9 cellular contexts compared by ENCODE assay signal in genomic region chr1:113947388-113948107, GRCh38. TPM values are rescaled to one million over a fixed set of nuclear protein-coding genes. Genes with fewer than 3 reads are reported as not detected.
DNase-seq lines count a peak whose midpoint lies in the region; ATAC-seq, FAIRE-seq and TF ChIP-seq lines count a peak whose summit lies in the region.
"Had no signal": no experiment of that assay in that cellular context is flagged by ENCODE, and none has a peak within 500 bp of the region (broad histone marks: within the 10 kb centered on the region; RNA-seq: fewer than 3 reads in every experiment).

No MANE protein-coding gene starts in this region.

- H3K4me3 ChIP-seq in astrocyte (ENCODE audit: insufficient read depth, low read depth, low read length): no peak overlapping the region

- no peaks in the 10 kb centered on the region for H3K9me3 ChIP-seq in astrocyte (ENCODE audit: insufficient read depth, low read depth, low read length)
- no peaks in the 10 kb centered on the region for H3K9me3 ChIP-seq in H9 (ENCODE audit: control insufficient read depth, low read depth, low read length)

- H2AK5ac ChIP-seq in H9 (ENCODE audit: insufficient read length, low read length): no peak overlapping the region

- H3K4me1 Mint-ChIP-seq in activated naive CD4-positive, alpha-beta T cell treated with anti-CD3 and anti-CD28 coated beads, Interleukin-2, amount 10 ng/mL, durations not matched to agents 7 days and 5 days: peaks cover 58% of the 10 kb centered on the region
- peaks cover 11% of the 10 kb centered on the region for H3K4me1 Mint-ChIP-seq in astrocyte (ENCODE audit: low read depth, unreplicated experiment)
- peaks cover 26% of the 10 kb centered on the region for H3K4me1 Mint-ChIP-seq in mesothelial cell of epicardium
- peaks cover 27% of the 10 kb centered on the region for H3K4me1 Mint-ChIP-seq in type B pancreatic cell (ENCODE audit: unreplicated experiment)
- peaks cover 23 to 26% of the 10 kb centered on the region in 2 experiments for H3K4me1 Mint-ChIP-seq in H9

- H4K5ac ChIP-seq in H9 (ENCODE audit: insufficient read length, low read depth, low read length): no peak overlapping the region

- H4K20me1 ChIP-seq in astrocyte (ENCODE audit: insufficient read depth, low read length) (peaks cover 68% of the 10 kb centered on the region), H9 (ENCODE audit: control insufficient read depth, insufficient read depth, insufficient read length) (no peaks in the 10 kb centered on the region)

- CTCF ChIA-PET in activated naive CD4-positive, alpha-beta T cell treated with anti-CD3 and anti-CD28 coated beads, Interleukin-2, amount 10 ng/mL, durations not matched to agents 7 days and 5 days (lab: Charles Lee): interaction anchor here (0.8 to 3.9 kb wide), 7 partner anchors 9 to 111 kb away, joined by 3 to 29 read pairs (median 4); partner anchors contain the start of gene HIPK1

- H2AFZ ChIP-seq in astrocyte (ENCODE audit: low read depth, low read length) (no peak overlapping the region), H9 (ENCODE audit: low read length) (no peak overlapping the region)

- DNase-seq in activated naive CD4-positive, alpha-beta T cell treated with anti-CD3 and anti-CD28 coated beads, Interleukin-2, amount 10 ng/mL, durations not matched to agents 7 days and 5 days: no peak
- no peak for DNase-seq in activated naive CD4-positive, alpha-beta T cell treated with anti-CD3 and anti-CD28 coated beads, Interleukin-2, amount 50 U/mL, for 16 hours
- peak; percentile 3 for DNase-seq in astrocyte (ENCODE audit: low read depth)
- DNase-seq in mesothelial cell of epicardium (ENCODE audit: low spot score in 2 of 2, unreplicated experiment in 2 of 2): no peak
- DNase-seq in type B pancreatic cell (ENCODE audit: extremely low spot score, unreplicated experiment): no peak
- DNase-seq in H9: no peak
- no peak for DNase-seq in NCI-H345 treated with DMSO at 0.1 percent for 48 hours (lab: John Stamatoyannopoulos, UW; ENCODE audit: unreplicated experiment)

- H3K36me3 Mint-ChIP-seq in activated naive CD4-positive, alpha-beta T cell treated with anti-CD3 and anti-CD28 coated beads, Interleukin-2, amount 10 ng/mL, durations not matched to agents 7 days and 5 days: peaks cover 41% of the 10 kb centered on the region
- H3K36me3 Mint-ChIP-seq in astrocyte (ENCODE audit: low read depth, unreplicated experiment): peaks cover 5% of the 10 kb centered on the region
- peaks cover 19% of the 10 kb centered on the region for H3K36me3 Mint-ChIP-seq in mesothelial cell of epicardium
- H3K36me3 Mint-ChIP-seq in type B pancreatic cell: peaks cover 19% of the 10 kb centered on the region
- H3K36me3 Mint-ChIP-seq in H9 (ENCODE audit: insufficient read depth in 1 of 3, low read depth in 3 of 3): peaks cover 5 to 15% (median 9%) of the 10 kb centered on the region in 3 experiments; a peak in 6 of 7 replicates

- H3K79me1 ChIP-seq in H9 (ENCODE audit: insufficient read depth, low read depth, low read length, poor library complexity, severe bottlenecking): peaks cover 9% of the 10 kb centered on the region

- FAIRE-seq in astrocyte (lab: Jason Lieb, UNC): no peak
- FAIRE-seq: H1 had no signal

- H3K27me3 ChIP-seq in astrocyte (ENCODE audit: insufficient read depth, low read length) (no peaks in the 10 kb centered on the region), H9 (ENCODE audit: insufficient read depth, low read length) (no peaks in the 10 kb centered on the region)

- no peaks in the 10 kb centered on the region for H3K9me3 Mint-ChIP-seq in activated naive CD4-positive, alpha-beta T cell treated with anti-CD3 and anti-CD28 coated beads, Interleukin-2, amount 10 ng/mL, durations not matched to agents 7 days and 5 days
- H3K9me3 Mint-ChIP-seq in astrocyte (ENCODE audit: unreplicated experiment): peaks cover 3% of the 10 kb centered on the region
- H3K9me3 Mint-ChIP-seq in mesothelial cell of epicardium: peaks cover 7% of the 10 kb centered on the region
- peaks cover 4% of the 10 kb centered on the region for H3K9me3 Mint-ChIP-seq in type B pancreatic cell
- H3K9me3 Mint-ChIP-seq in H9: no peaks in the 10 kb centered on the region

- no CpG with 5 or more reads among the region's 3 CpGs for WGBS in H9 (ENCODE audit: extremely low coverage, insufficient read length, low lambda C conversion rate)

- no peak overlapping the region for H3K4ac ChIP-seq in H9 (ENCODE audit: low read depth, low read length)

- no peak overlapping the region for H3T11ph ChIP-seq in H9 (ENCODE audit: low read length)

- H3K27ac ChIP-seq in astrocyte (ENCODE audit: low read depth, low read length): no peak overlapping the region
- H3K27ac ChIP-seq in H9 (ENCODE audit: insufficient read length, low read depth, low read length): no peak overlapping the region

- H2BK15ac ChIP-seq in H9 (ENCODE audit: low read depth, low read length): no peak overlapping the region

- no peak overlapping the region for H3K56ac ChIP-seq in H9 (ENCODE audit: insufficient read length, low read depth, low read length)

- H3K23me2 ChIP-seq in H9 (ENCODE audit: insufficient read length, low read depth, low read length, poor library complexity, severe bottlenecking): no peaks in the 10 kb centered on the region

- no peak for ATAC-seq in GM18520 (IDR thresholded peaks at IDR 0.05; ENCODE audit: unreplicated experiment)

- peaks cover 78% of the 10 kb centered on the region for H3K79me2 ChIP-seq in astrocyte (ENCODE audit: insufficient read depth, low read length)
- H3K79me2 ChIP-seq in H9 (ENCODE audit: insufficient read depth, low read length): no peaks in the 10 kb centered on the region; the same call in 1 of the 2 replicates

- no peaks in the 10 kb centered on the region for H3K36me3 ChIP-seq in astrocyte (ENCODE audit: insufficient read depth, low read length)

- no peaks in the 10 kb centered on the region for H3K27me3 Mint-ChIP-seq in activated naive CD4-positive, alpha-beta T cell treated with anti-CD3 and anti-CD28 coated beads, Interleukin-2, amount 10 ng/mL, durations not matched to agents 7 days and 5 days
- H3K27me3 Mint-ChIP-seq in astrocyte (ENCODE audit: low read depth, unreplicated experiment): no peaks in the 10 kb centered on the region
- no peaks in the 10 kb centered on the region for H3K27me3 Mint-ChIP-seq in mesothelial cell of epicardium (ENCODE audit: low read depth)
- H3K27me3 Mint-ChIP-seq in type B pancreatic cell: no peaks in the 10 kb centered on the region
- no peaks in the 10 kb centered on the region for H3K27me3 Mint-ChIP-seq in H9 (ENCODE audit: low read depth)

- peak overlapping the region; percentile 95 for H3K27ac Mint-ChIP-seq in activated naive CD4-positive, alpha-beta T cell treated with anti-CD3 and anti-CD28 coated beads, Interleukin-2, amount 10 ng/mL, durations not matched to agents 7 days and 5 days
- H3K27ac Mint-ChIP-seq in astrocyte (ENCODE audit: unreplicated experiment) (no peak overlapping the region), mesothelial cell of epicardium (peak overlapping the region; percentile 70), type B pancreatic cell (peak overlapping the region; percentile 1), H9 (0 out of 7 replicates have a peak overlapping the region, but pooled peaks of 1 of the 3 experiments have one; percentile 14)

- H3K18ac ChIP-seq in H9 (ENCODE audit: insufficient read length, low read depth, low read length): no peak overlapping the region

- peak overlapping the region; percentile 56 for H3K4me3 Mint-ChIP-seq in activated naive CD4-positive, alpha-beta T cell treated with anti-CD3 and anti-CD28 coated beads, Interleukin-2, amount 10 ng/mL, durations not matched to agents 7 days and 5 days
- H3K4me3 Mint-ChIP-seq in astrocyte (ENCODE audit: unreplicated experiment): no peak overlapping the region
- no peak overlapping the region for H3K4me3 Mint-ChIP-seq in mesothelial cell of epicardium
- no peak overlapping the region for H3K4me3 Mint-ChIP-seq in type B pancreatic cell
- no peak overlapping the region for H3K4me3 Mint-ChIP-seq in H9

- H3K4me1 ChIP-seq in astrocyte (ENCODE audit: insufficient read depth, low read length): peaks cover 4% of the 10 kb centered on the region
- peaks cover 3% of the 10 kb centered on the region; the same call in 1 of the 2 replicates for H3K4me1 ChIP-seq in H9 (ENCODE audit: insufficient read depth, low read length)

- H3K23ac ChIP-seq in H9 (ENCODE audit: insufficient read length, low read depth, low read length): no peak overlapping the region

- H2BK20ac ChIP-seq in H9 (ENCODE audit: low read depth, low read length, poor library complexity, severe bottlenecking): no peak overlapping the region

- H2BK12ac ChIP-seq in H9 (ENCODE audit: insufficient read length, low read depth, low read length): no peak overlapping the region

- H3K9ac ChIP-seq in astrocyte (ENCODE audit: low read length) (no peak overlapping the region), H9 (ENCODE audit: extremely low read depth, insufficient read length, low read length) (no peak overlapping the region)

- no peak overlapping the region for H4K8ac ChIP-seq in H9 (replicated peaks; ENCODE audit: insufficient read length, low read depth, low read length)

- no peak overlapping the region for H4K91ac ChIP-seq in H9 (ENCODE audit: insufficient read length, low read depth, low read length)

- H3K14ac ChIP-seq in H9 (ENCODE audit: insufficient read depth, low read length): no peak overlapping the region

- H3K4me2 ChIP-seq in astrocyte (ENCODE audit: low read length) (peak overlapping the region; percentile 8), H9 (ENCODE audit: insufficient read depth, insufficient read length, low read length) (no peak overlapping the region)

- H2BK120ac ChIP-seq in H9 (ENCODE audit: low read depth, low read length, poor library complexity, severe bottlenecking): no peak overlapping the region

- H2BK5ac ChIP-seq in H9 (ENCODE audit: insufficient read length, low read length): no peak overlapping the region

- no peak for TF ChIP-seq CTCF in astrocyte (IDR thresholded peaks at IDR 0.05; ENCODE audit: insufficient read depth, low read depth, low read length)
- no peak for TF ChIP-seq CTCF in mesothelial cell of epicardium (IDR thresholded peaks at IDR 0.05; ENCODE audit: unreplicated experiment)
- TF ChIP-seq CTCF in type B pancreatic cell (conservative IDR thresholded peaks at IDR 0.05): no peak
- no peak for TF ChIP-seq CTCF in H9 (conservative IDR thresholded peaks at IDR 0.05)

RNA-seq across cellular contexts. Expression of gene HIPK1, which starts 18.4 kb away (rescaled TPM):
- total RNA-seq in astrocyte (54.0 and 55.4 TPM in 2 replicates), mesothelial cell of epicardium (43.6 to 44.5 TPM (median 43.9 TPM) in 3 replicates), type B pancreatic cell (ENCODE audit: low replicate concordance) (49.9 and 62.0 TPM in 2 replicates), H9 (2021) (65.7 and 68.1 TPM in 2 replicates)

RNA-seq across cellular contexts. Expression of gene OLFML3, which starts 31.7 kb away (rescaled TPM):
- total RNA-seq in astrocyte: 23.2 and 26.7 TPM in 2 replicates
- total RNA-seq in mesothelial cell of epicardium: 115 to 119 TPM (median 118 TPM) in 3 replicates
- 7.5 and 30.5 TPM in 2 replicates for total RNA-seq in type B pancreatic cell (ENCODE audit: low replicate concordance)
- total RNA-seq in H9 (2021): 171 and 176 TPM in 2 replicates

RNA-seq across cellular contexts. Expression of gene DCLRE1B, which starts 42.4 kb away (rescaled TPM):
- total RNA-seq in astrocyte (7.8 and 8.1 TPM in 2 replicates), mesothelial cell of epicardium (8.1 to 10.0 TPM (median 9.5 TPM) in 3 replicates), type B pancreatic cell (ENCODE audit: low replicate concordance) (5.7 and 16.0 TPM in 2 replicates), H9 (2021) (12.0 and 13.4 TPM in 2 replicates)

RNA-seq across cellular contexts. Expression of gene AP4B1, which starts 42.9 kb away (rescaled TPM):
- total RNA-seq in astrocyte (14.9 and 15.2 TPM in 2 replicates), mesothelial cell of epicardium (26.8 to 31.6 TPM (median 31.6 TPM) in 3 replicates), type B pancreatic cell (ENCODE audit: low replicate concordance) (13.5 and 22.4 TPM in 2 replicates), H9 (2021) (19.3 and 19.7 TPM in 2 replicates)
